ENCODE assay signal across 1 cellular context in genomic region chr7:140640060-140640611, GRCh38.
A peak's percentile ranks its signal among the peaks of the same experiment; 100 is the strongest.
TF ChIP-seq lines count a peak whose summit lies in the region.

No MANE protein-coding gene starts in this region.

TF ChIP-seq in HEK293, 187 proteins besides CTCF, POLR2A, EP300 and RAD21 (continued from another document and continues in another):
- TF ChIP-seq ZNF639 (tag by site-specific recombination; IDR thresholded peaks at IDR 0.05) (0 out of 2 replicates have a peak, but pooled peaks have one; percentile 20), ZNF501 (tag by site-specific recombination; IDR thresholded peaks at IDR 0.05) (peak; percentile 60; the same call in 1 of the 2 replicates), GLIS2 (tag by site-specific recombination; IDR thresholded peaks at IDR 0.05) (peak; percentile 86), ZNF18 (tag by site-specific recombination; IDR thresholded peaks at IDR 0.05) (peak; percentile 29; the same call in 1 of the 2 replicates), ZNF433 (tag by site-specific recombination; IDR thresholded peaks at IDR 0.05; ENCODE audit: low read depth) (no peak), ZNF747 (tag by site-specific recombination; IDR thresholded peaks at IDR 0.05) (no peak), ZNF843 (tag by site-specific recombination; IDR thresholded peaks at IDR 0.05) (peak; percentile 66; the same call in 1 of the 2 replicates), ZNF645 (tag by site-specific recombination; IDR thresholded peaks at IDR 0.05) (no peak), ZNF529 (tag by site-specific recombination; IDR thresholded peaks at IDR 0.05; ENCODE audit: insufficient replicate concordance) (no peak), OVOL3 (tag by site-specific recombination; IDR thresholded peaks at IDR 0.05) (no peak), ZNF785 (tag by site-specific recombination; IDR thresholded peaks at IDR 0.05) (no peak), ZNF664 (tag by site-specific recombination; IDR thresholded peaks at IDR 0.05) (no peak), ELK4 (IDR thresholded peaks at IDR 0.05; ENCODE audit: borderline replicate concordance, low read depth, low read length) (no peak), ZNF768 (tag by site-specific recombination; IDR thresholded peaks at IDR 0.05) (no peak), HOXC10 (CRISPR knock-in tag; IDR thresholded peaks at IDR 0.05) (no peak), ZNF121 (tag by site-specific recombination; IDR thresholded peaks at IDR 0.05) (no peak), GLI4 (tag by site-specific recombination; IDR thresholded peaks at IDR 0.05) (0 out of 2 replicates have a peak, but pooled peaks have one; percentile 30), ZNF266 (tag by site-specific recombination; IDR thresholded peaks at IDR 0.05; ENCODE audit: low read depth) (no peak; the same call in 1 of the 2 replicates), BCL6B (tag by site-specific recombination; IDR thresholded peaks at IDR 0.05) (no peak), KLF8 (tag by site-specific recombination; IDR thresholded peaks at IDR 0.05) (peak; percentile 44; the same call in 1 of the 2 replicates), KLF9 (tag by site-specific recombination; IDR thresholded peaks at IDR 0.05; ENCODE audit: low read depth) (peak; percentile 58; the same call in 1 of the 2 replicates), ZNF549 (tag by site-specific recombination; IDR thresholded peaks at IDR 0.05) (no peak), ZSCAN30 (tag by site-specific recombination; IDR thresholded peaks at IDR 0.05) (no peak), HIC1 (tag by site-specific recombination; IDR thresholded peaks at IDR 0.05) (no peak), HOXA7 (CRISPR knock-in tag; IDR thresholded peaks at IDR 0.05; ENCODE audit: borderline replicate concordance) (no peak), ZNF175 (tag by site-specific recombination; IDR thresholded peaks at IDR 0.05) (no peak), ZNF114 (tag by site-specific recombination; IDR thresholded peaks at IDR 0.05) (no peak), KLF7 (tag by site-specific recombination; IDR thresholded peaks at IDR 0.05; ENCODE audit: borderline replicate concordance) (no peak), GLIS1 (tag by site-specific recombination; IDR thresholded peaks at IDR 0.05) (peak; percentile 8), TCF7L2 (IDR thresholded peaks at IDR 0.05; ENCODE audit: borderline replicate concordance, low read depth, low read length) (no peak), KLF1 (tag by site-specific recombination; IDR thresholded peaks at IDR 0.05) (no peak; the same call in 1 of the 2 replicates), ZNF223 (tag by site-specific recombination; IDR thresholded peaks at IDR 0.05) (no peak), PRDM6 (tag by site-specific recombination; IDR thresholded peaks at IDR 0.05) (no peak), ZNF623 (tag by site-specific recombination; IDR thresholded peaks at IDR 0.05) (no peak), INSM2 (tag by site-specific recombination; IDR thresholded peaks at IDR 0.05) (no peak), ZNF19 (tag by site-specific recombination; IDR thresholded peaks at IDR 0.05; ENCODE audit: low read depth) (no peak), ZNF580 (tag by site-specific recombination; IDR thresholded peaks at IDR 0.05) (no peak), OSR2 (tag by site-specific recombination; IDR thresholded peaks at IDR 0.05) (no peak), ZNF280D (tag by site-specific recombination; IDR thresholded peaks at IDR 0.05) (no peak), ZNF488 (tag by site-specific recombination; IDR thresholded peaks at IDR 0.05) (0 out of 2 replicates have a peak, but pooled peaks have one; percentile 38), ZNF138 (tag by site-specific recombination; IDR thresholded peaks at IDR 0.05; ENCODE audit: borderline replicate concordance) (no peak)
